ENCODE assay signal across 33 cellular contexts in genomic region chr10:115831025-115831424, GRCh38.
"Had no signal": no experiment of that assay in that cellular context is flagged by ENCODE, and none has a peak within 500 bp of the region (broad histone marks: within the 10 kb centered on the region; RNA-seq: fewer than 3 reads in every experiment).

No MANE protein-coding gene starts in this region.

- DNase-seq: activated CD4-positive, alpha-beta memory T cell treated with anti-CD3 and anti-CD28 coated beads, Interleukin-2, amount 10 ng/mL, durations not matched to agents 7 days and 5 days; activated CD4-positive, alpha-beta T cell treated with anti-CD3 and anti-CD28 coated beads for 1 hour; activated CD4-positive, alpha-beta T cell treated with anti-CD3 and anti-CD28 coated beads for 48 hours; activated CD4-positive, CD25-positive, alpha-beta regulatory T cell; activated CD8-positive, alpha-beta memory T cell treated with anti-CD3 and anti-CD28 coated beads for 24 hours; activated CD8-positive, alpha-beta memory T cell treated with anti-CD3 and anti-CD28 coated beads, Interleukin-2, amount 10 ng/mL, durations not matched to agents 7 days and 5 days; activated CD8-positive, alpha-beta memory T cell treated with anti-CD3 and anti-CD28 coated beads, Interleukin-2, amount 50 U/mL, for 48 hours; activated gamma-delta T cell; activated naive CD4-positive, alpha-beta T cell treated with Interleukin-2 at 50 U/mL for 16 hours; activated naive CD8-positive, alpha-beta T cell treated with anti-CD3 and anti-CD28 coated beads, Interleukin-2, amount 10 ng/mL, durations not matched to agents 7 days and 5 days; amygdala; body of pancreas; central memory CD4-positive, alpha-beta T cell; KG1; NCI-H1092 treated with DMSO at 0.1 percent for 48 hours; NCI-H1417; NCI-H146; NCI-H187; NCI-H2029 treated with DMSO at 0.1 percent for 48 hours; NCI-H2107; NCI-H2171; NCI-H510A; NCI-H526; NCI-H748 treated with DMSO at 0.1 percent for 48 hours; NK-92 treated with Interleukin-12 subunit alpha and Interleukin-12 subunit beta, amount 100 ng/mL, for 24 hours; PC-9; SHP77; SJCRH30; WERI-Rb-1 had no signal

- H3K4me1 ChIP-seq: body of pancreas, SJCRH30 had no signal

- H3K9me3 Mint-ChIP-seq: activated T-helper 2 cell treated with anti-CD3 and anti-CD28 coated beads, Interferon-gamma antibody, Interleukin-2, Interleukin-4, amounts not matched to agents 10 μg/mL and 5 μg/mL and 100 μg/mL, durations not matched to agents 14 hours and 24 hours and 36 hours had no signal

- H3K4me2 ChIP-seq: PC-9 had no signal

- H3K36me3 ChIP-seq: SJCRH30, WERI-Rb-1 had no signal

- H3K27me3 ChIP-seq: body of pancreas, SJCRH30 had no signal

- H3K27me3 Mint-ChIP-seq: activated CD4-positive, alpha-beta memory T cell treated with anti-CD3 and anti-CD28 coated beads, Interleukin-2, amount 10 ng/mL, durations not matched to agents 7 days and 5 days; activated CD8-positive, alpha-beta memory T cell treated with anti-CD3 and anti-CD28 coated beads, Interleukin-2, amount 10 ng/mL, durations not matched to agents 7 days and 5 days; activated naive CD4-positive, alpha-beta T cell treated with anti-CD3 and anti-CD28 coated beads, Interleukin-2, amount 50 U/mL, for 24 hours; activated naive CD8-positive, alpha-beta T cell treated with anti-CD3 and anti-CD28 coated beads, Interleukin-2, amount 10 ng/mL, durations not matched to agents 7 days and 5 days had no signal

- H3K4me3 Mint-ChIP-seq: activated CD4-positive, alpha-beta memory T cell treated with anti-CD3 and anti-CD28 coated beads, Interleukin-2, amount 10 ng/mL, durations not matched to agents 7 days and 5 days; activated CD8-positive, alpha-beta memory T cell treated with anti-CD3 and anti-CD28 coated beads, Interleukin-2, amount 10 ng/mL, durations not matched to agents 7 days and 5 days; activated naive CD4-positive, alpha-beta T cell treated with anti-CD3 and anti-CD28 coated beads, Interleukin-2, amount 50 U/mL, for 24 hours; activated naive CD8-positive, alpha-beta T cell treated with anti-CD3 and anti-CD28 coated beads, Interleukin-2, amount 10 ng/mL, durations not matched to agents 7 days and 5 days had no signal

- H3K9me3 ChIP-seq: body of pancreas, SJCRH30 had no signal

- H3K27ac Mint-ChIP-seq: activated CD4-positive, alpha-beta memory T cell treated with anti-CD3 and anti-CD28 coated beads, Interleukin-2, amount 10 ng/mL, durations not matched to agents 7 days and 5 days; activated CD8-positive, alpha-beta memory T cell treated with anti-CD3 and anti-CD28 coated beads, Interleukin-2, amount 10 ng/mL, durations not matched to agents 7 days and 5 days; activated naive CD4-positive, alpha-beta T cell treated with anti-CD3 and anti-CD28 coated beads, Interleukin-2, amount 50 U/mL, for 24 hours; activated naive CD8-positive, alpha-beta T cell treated with anti-CD3 and anti-CD28 coated beads, Interleukin-2, amount 10 ng/mL, durations not matched to agents 7 days and 5 days; activated T-helper 2 cell treated with anti-CD3 and anti-CD28 coated beads, Interferon-gamma antibody, Interleukin-2, Interleukin-4, amounts not matched to agents 10 μg/mL and 5 μg/mL and 100 μg/mL, durations not matched to agents 14 hours and 24 hours and 36 hours had no signal

- H3K27ac ChIP-seq: body of pancreas, PC-9, RWPE1, SJCRH30, SK-N-MC, WERI-Rb-1 had no signal

- H3K4me3 ChIP-seq: body of pancreas, PC-9, SJCRH30, SK-N-MC had no signal

- ATAC-seq: activated CD8-positive, alpha-beta memory T cell treated with anti-CD3 and anti-CD28 coated beads, Interleukin-2, amount 10 ng/mL, durations not matched to agents 7 days and 5 days; body of pancreas had no signal

- H3K36me3 Mint-ChIP-seq: activated CD8-positive, alpha-beta memory T cell treated with anti-CD3 and anti-CD28 coated beads, Interleukin-2, amount 10 ng/mL, durations not matched to agents 7 days and 5 days; activated naive CD4-positive, alpha-beta T cell treated with anti-CD3 and anti-CD28 coated beads, Interleukin-2, amount 50 U/mL, for 24 hours; activated naive CD8-positive, alpha-beta T cell treated with anti-CD3 and anti-CD28 coated beads, Interleukin-2, amount 10 ng/mL, durations not matched to agents 7 days and 5 days had no signal

- H2AFZ ChIP-seq: PC-9 had no signal

- H3K4me1 Mint-ChIP-seq: activated CD4-positive, alpha-beta memory T cell treated with anti-CD3 and anti-CD28 coated beads, Interleukin-2, amount 10 ng/mL, durations not matched to agents 7 days and 5 days; activated CD8-positive, alpha-beta memory T cell treated with anti-CD3 and anti-CD28 coated beads, Interleukin-2, amount 10 ng/mL, durations not matched to agents 7 days and 5 days; activated naive CD4-positive, alpha-beta T cell treated with anti-CD3 and anti-CD28 coated beads, Interleukin-2, amount 50 U/mL, for 24 hours; activated naive CD8-positive, alpha-beta T cell treated with anti-CD3 and anti-CD28 coated beads, Interleukin-2, amount 10 ng/mL, durations not matched to agents 7 days and 5 days had no signal
